In genomic region chr17:20223808-20224328, GRCh38 we compare ENCODE assay signal across 19 cellular contexts.
A peak's percentile ranks its signal among the peaks of the same experiment; 100 is the strongest.
DNase-seq lines count a peak whose midpoint lies in the region; ATAC-seq, FAIRE-seq and TF ChIP-seq lines count a peak whose summit lies in the region.
"Had no signal": no experiment of that assay in that cellular context is flagged by ENCODE, and none has a peak within 500 bp of the region (broad histone marks: within the 10 kb centered on the region; RNA-seq: fewer than 3 reads in every experiment).

No MANE protein-coding gene starts in this region.

- TF ChIP-seq CTCF in A549 (IDR thresholded peaks at IDR 0.05): no peak

- DNase-seq in A549 (ENCODE audit: low read depth in 1 of 2, low spot score in 1 of 2) (peak in 1 of 2 experiments; percentile 36), HTR-8/SVneo (ENCODE audit: insufficient read length, low spot score) (no peak), astrocyte of the hippocampus (ENCODE audit: low read depth, low spot score) (peak; percentile 17), islet precursor cell (peak; percentile 81), sciatic nerve (ENCODE audit: low spot score) (no peak), putamen (ENCODE audit: low spot score) (no peak)
- DNase-seq: activated CD8-positive, alpha-beta T cell treated with anti-CD3 and anti-CD28 coated beads for 36 hours; amniotic stem cell; GF-D8; KBM-7; kidney glomerular epithelial cell; NCI-H2227 treated with DMSO at 0.1 percent for 48 hours; pancreas; stimulated activated naive CD8-positive, alpha-beta T cell treated with anti-CD3 and anti-CD28 coated beads, Interleukin-15, Interleukin-2, amounts not matched to agents 100 U/mL and 50 U/mL, for 24 hours had no signal

- WGBS in A549 (ENCODE audit: missing lambda C conversion rate): 75% methylated on average over 3 of the region's 3 CpGs

- peak overlapping the region; percentile 12; the same call in 2 of the 3 replicates for H3K4me2 ChIP-seq in A549

- CTCF ChIA-PET in A549 (lab: Yijun Ruan, JAX): interaction anchor here (0.5 to 3.8 kb wide), 17 partner anchors 9 to 628 kb away, joined by 3 to 34 read pairs (median 4); partner anchors contain the start of gene SPECC1

- ATAC-seq in A549 (peak in 1 of 2 experiments; percentile 21; a peak in 2 of 6 replicates), HG03520 (IDR thresholded peaks at IDR 0.05; ENCODE audit: unreplicated experiment) (no peak), sciatic nerve (no peak), HG03342 (IDR thresholded peaks at IDR 0.05; ENCODE audit: unreplicated experiment) (no peak)
- ATAC-seq: activated CD8-positive, alpha-beta T cell treated with anti-CD3 and anti-CD28 coated beads for 36 hours; HCT116; pancreas; stimulated activated naive CD8-positive, alpha-beta T cell treated with anti-CD3 and anti-CD28 coated beads, Interleukin-15, Interleukin-2, amounts not matched to agents 100 U/mL and 50 U/mL, for 24 hours had no signal

- H3K27ac ChIP-seq in A549: peak overlapping the region; percentile 46 to 73; a peak in 5 of 6 replicates
- H3K27ac ChIP-seq: esophagus muscularis mucosa, pancreas, SK-N-MC had no signal

- no peak for TF ChIP-seq RAD21 in A549 (conservative IDR thresholded peaks at IDR 0.05 in 1 of 2, IDR thresholded peaks at IDR 0.05 in 1 of 2)

- TF ChIP-seq EP300 in A549 (IDR thresholded peaks at IDR 0.05): no peak

- intact Hi-C loops in sciatic nerve (cut with DNase I): no loop called here

- peaks cover 64% of the 10 kb centered on the region for H3K4me1 ChIP-seq in A549
- H3K4me1 ChIP-seq: pancreas had no signal

- POLR2A ChIA-PET in A549 (lab: Yijun Ruan, JAX): interaction anchor here (0.7 kb wide), 1 partner anchor 33 kb away, joined by 4 read pairs; no protein-coding TSS in a partner anchor

- H3K9me3 ChIP-seq in A549: peaks cover 10% of the 10 kb centered on the region; the same call in 2 of the 3 replicates
- H3K9me3 ChIP-seq: pancreas had no signal

- no peak overlapping the region for H3K4me3 ChIP-seq in A549
- H3K4me3 ChIP-seq: esophagus muscularis mucosa, pancreas, SK-N-MC had no signal

- no peak for FAIRE-seq in A549 (lab: Jason Lieb, UNC)
- peak; percentile 9 for FAIRE-seq in HTR-8/SVneo (lab: Jason Lieb, UNC)
- FAIRE-seq: pancreas had no signal

- TF ChIP-seq POLR2A in A549 (IDR thresholded peaks at IDR 0.05; ENCODE audit: low read length): no peak

TF ChIP-seq in A549, 52 proteins besides CTCF, POLR2A, EP300 and RAD21:
- TF ChIP-seq BHLHE40 (IDR thresholded peaks at IDR 0.05; ENCODE audit: low read depth, low read length) (no peak), JUNB (IDR thresholded peaks at IDR 0.05) (no peak), NFE2L2 (conservative IDR thresholded peaks at IDR 0.05; ENCODE audit: low read length) (no peak), TP53 (CRISPR knock-in tag; IDR thresholded peaks at IDR 0.05) (no peak), GATA3 (IDR thresholded peaks at IDR 0.05; ENCODE audit: borderline replicate concordance) (peak; percentile 36; the same call in 1 of the 2 replicates)

Comparison
In these comparisons a context has a peak if more than half of its experiments do, and no peak if none do; other contexts are left out.
1. DNase-seq: peak in astrocyte of the hippocampus (single experiment) and islet precursor cell (single experiment); none in HTR-8/SVneo (single experiment), sciatic nerve (single experiment) and putamen (single experiment).